In the genomic region with DNA sequence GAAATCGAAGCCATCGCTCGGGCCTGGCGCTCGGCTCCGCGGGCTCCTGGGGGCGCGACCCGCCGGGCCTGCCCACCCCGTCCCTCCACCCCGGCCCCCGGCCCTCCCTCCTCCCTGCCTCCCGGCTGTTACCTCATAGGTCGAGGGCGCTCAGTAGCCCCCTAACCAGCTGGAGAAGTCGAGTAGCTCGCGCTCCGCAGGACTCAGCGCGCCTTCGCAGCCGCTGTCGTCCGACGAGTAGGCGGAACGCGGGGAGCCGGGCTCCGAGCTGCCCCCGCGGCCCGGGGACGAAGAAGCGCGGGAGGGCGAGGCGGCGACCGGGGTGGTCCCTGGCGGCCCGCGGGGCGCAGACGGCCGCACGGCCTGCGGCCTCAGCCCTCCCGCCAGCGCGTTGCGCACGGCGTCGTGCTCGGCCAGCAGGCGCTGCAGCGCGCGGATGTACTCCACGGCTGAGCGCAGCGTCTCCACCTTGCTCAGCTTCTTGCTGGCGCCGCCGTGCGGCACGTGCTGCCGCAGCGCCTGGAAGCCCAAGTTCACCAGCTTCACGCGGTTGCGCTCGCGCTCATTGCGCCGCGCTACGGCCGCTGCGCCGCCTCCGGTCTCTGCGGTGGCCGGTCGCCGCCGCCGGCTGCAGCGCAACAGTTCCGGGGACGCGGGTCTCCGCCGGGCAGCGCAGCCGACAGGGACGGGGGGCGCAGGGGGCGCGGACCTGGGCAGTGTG, we compare ENCODE assay signal across 8 cellular contexts. TPM values are rescaled to one million over a fixed set of nuclear protein-coding genes. Genes with fewer than 3 reads are reported as not detected.
DNase-seq lines count a peak whose midpoint lies in the region; ATAC-seq, FAIRE-seq and TF ChIP-seq lines count a peak whose summit lies in the region.

No MANE protein-coding gene starts in this region.

- H3K9ac ChIP-seq in HUES64 (ENCODE audit: low read depth, low read length): peak overlapping the region; percentile 31; the same call in 1 of the 2 replicates

- FAIRE-seq in A549 (lab: Jason Lieb, UNC): no peak

- intact Hi-C loops in mucosa of descending colon (cut with DNase I, micrococcal nuclease): no loop called here

- H3K27ac ChIP-seq in A549 (peak overlapping the region in 1 of 2 experiments; percentile 62; a peak in 1 of 6 replicates), HUES64 (ENCODE audit: low read depth, low read length) (no peak overlapping the region), upper lobe of left lung (peak overlapping the region; percentile 69 to 86 (median 80))

- peak overlapping the region; percentile 52 for H3K4me3 ChIP-seq in A549
- H3K4me3 ChIP-seq in HUES64 (ENCODE audit: low read length): peak overlapping the region; percentile 52
- peak overlapping the region; percentile 31 for H3K4me3 ChIP-seq in epithelial cell of proximal tubule (ENCODE audit: low read depth, low read length)
- no peak overlapping the region for H3K4me3 ChIP-seq in mucosa of descending colon
- H3K4me3 ChIP-seq in upper lobe of left lung: peak overlapping the region; percentile 33 to 69 (median 62)

- TF ChIP-seq EP300 in A549 (IDR thresholded peaks at IDR 0.05) (no peak), upper lobe of left lung (IDR thresholded peaks at IDR 0.05) (no peak)

- H3K36me3 ChIP-seq in HUES64 (ENCODE audit: insufficient read depth, low read length) (no peaks in the 10 kb centered on the region), mucosa of descending colon (ENCODE audit: low read depth) (no peaks in the 10 kb centered on the region), upper lobe of left lung (no peaks in the 10 kb centered on the region)

- POLR2A ChIA-PET in A549 (lab: Yijun Ruan, JAX): interaction anchor here (0.5 kb wide), 1 partner anchor 132 kb away, joined by 5 read pairs; no protein-coding TSS in a partner anchor

- H3K4me2 ChIP-seq in A549: peak overlapping the region; percentile 96

- H3K9me3 ChIP-seq in A549 (no peaks in the 10 kb centered on the region), HUES64 (ENCODE audit: insufficient read depth, low read depth, low read length) (no peaks in the 10 kb centered on the region), mucosa of descending colon (no peaks in the 10 kb centered on the region), upper lobe of left lung (no peaks in the 10 kb centered on the region)

- peak; percentile 56 to 85 for DNase-seq in A549 (ENCODE audit: low read depth in 1 of 2, low spot score in 1 of 2)
- DNase-seq in activated CD4-positive, alpha-beta T cell treated with anti-CD3 and anti-CD28 coated beads, Interleukin-2, amount 50 U/mL, for 1 hour: peak; percentile 42
- DNase-seq in epithelial cell of proximal tubule (ENCODE audit: low read depth): no peak
- peak; percentile 75 to 82 (median 77) for DNase-seq in mucosa of descending colon
- DNase-seq in upper lobe of left lung: peak; percentile 54 to 91

- CTCF ChIA-PET in A549 (lab: Yijun Ruan, JAX): interaction anchor here (0.7 to 1.8 kb wide), 8 partner anchors 19 to 192 kb away, joined by 3 to 4 read pairs (median 3); no protein-coding TSS in a partner anchor

- peaks cover 11% of the 10 kb centered on the region; the same call in 2 of the 3 replicates for H3K4me1 ChIP-seq in A549
- peaks cover 4% of the 10 kb centered on the region; the same call in 1 of the 2 replicates for H3K4me1 ChIP-seq in HUES64 (ENCODE audit: insufficient read depth, low read length)
- peaks cover 32% of the 10 kb centered on the region for H3K4me1 ChIP-seq in mucosa of descending colon (ENCODE audit: low read depth)
- peaks cover 29 to 49% (median 32%) of the 10 kb centered on the region in 4 donors for H3K4me1 ChIP-seq in upper lobe of left lung

- TF ChIP-seq RAD21 in A549 (conservative IDR thresholded peaks at IDR 0.05 in 1 of 2, IDR thresholded peaks at IDR 0.05 in 1 of 2): peak; percentile 13 to 21; a peak in 2 of 5 replicates

- 7% methylated on average over 6 of the region's 104 CpGs for WGBS in A549 (ENCODE audit: missing lambda C conversion rate)
- WGBS in HUES64: 3% methylated on average over 102 of the region's 104 CpGs
- 1% methylated on average over 17 to 56 of the region's 104 CpGs for WGBS in upper lobe of left lung, 2 donors

- peak; percentile 35 for TF ChIP-seq CTCF in A549 (IDR thresholded peaks at IDR 0.05)
- TF ChIP-seq CTCF in epithelial cell of proximal tubule (conservative IDR thresholded peaks at IDR 0.05; ENCODE audit: low read depth, low read length): no peak
- TF ChIP-seq CTCF in mucosa of descending colon (IDR thresholded peaks at IDR 0.05): no peak
- TF ChIP-seq CTCF in upper lobe of left lung (IDR thresholded peaks at IDR 0.05): peak in 5 of 6 experiments; percentile 19 to 69 (median 52)

- TF ChIP-seq POLR2A in A549 (IDR thresholded peaks at IDR 0.05; ENCODE audit: low read length) (no peak), upper lobe of left lung (IDR thresholded peaks at IDR 0.05) (no peak)

- peak; percentile 62 to 83; a peak in 5 of 6 replicates for ATAC-seq in A549
- peak; percentile 79 for ATAC-seq in mucosa of descending colon
- peak in 1 of 2 donors; percentile 36 for ATAC-seq in upper lobe of left lung (ENCODE audit: low FRiP score in 2 of 2)
- no peak for ATAC-seq in HG02973 (IDR thresholded peaks at IDR 0.05; ENCODE audit: unreplicated experiment)
- ATAC-seq in GM19455 (IDR thresholded peaks at IDR 0.05; ENCODE audit: unreplicated experiment): no peak

- H3K27me3 ChIP-seq in HUES64 (ENCODE audit: insufficient read depth, low read length) (peaks cover 97% of the 10 kb centered on the region), upper lobe of left lung (peaks cover 0 to 21% (median 9%) of the 10 kb centered on the region in 4 donors)

TF ChIP-seq in A549, 52 proteins besides CTCF, POLR2A, EP300 and RAD21:
- no peak for TF ChIP-seq KDM5A (IDR thresholded peaks at IDR 0.05)
- TF ChIP-seq, protein P1, sequence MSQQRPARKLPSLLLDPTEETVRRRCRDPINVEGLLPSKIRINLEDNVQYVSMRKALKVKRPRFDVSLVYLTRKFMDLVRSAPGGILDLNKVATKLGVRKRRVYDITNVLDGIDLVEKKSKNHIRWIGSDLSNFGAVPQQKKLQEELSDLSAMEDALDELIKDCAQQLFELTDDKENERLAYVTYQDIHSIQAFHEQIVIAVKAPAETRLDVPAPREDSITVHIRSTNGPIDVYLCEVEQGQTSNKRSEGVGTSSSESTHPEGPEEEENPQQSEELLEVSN (IDR thresholded peaks at IDR 0.05; ENCODE audit: borderline replicate concordance, low read depth): peak; percentile 92
- TF ChIP-seq RCOR1 (IDR thresholded peaks at IDR 0.05; ENCODE audit: low read depth, low read length): no peak
- TF ChIP-seq, protein P2, sequence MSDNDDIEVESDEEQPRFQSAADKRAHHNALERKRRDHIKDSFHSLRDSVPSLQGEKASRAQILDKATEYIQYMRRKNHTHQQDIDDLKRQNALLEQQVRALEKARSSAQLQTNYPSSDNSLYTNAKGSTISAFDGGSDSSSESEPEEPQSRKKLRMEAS (IDR thresholded peaks at IDR 0.05): peak; percentile 93
- TF ChIP-seq SMC3 (IDR thresholded peaks at IDR 0.05): peak; percentile 46
- TF ChIP-seq BHLHE40 (IDR thresholded peaks at IDR 0.05; ENCODE audit: low read depth, low read length): peak; percentile 84

RNA-seq across cellular contexts. Expression of a gene that starts 0.6 kb away (rescaled TPM):
- not detected in 2 replicates for polyA plus RNA-seq in A549 (2011; rRNA removed)
- polyA plus RNA-seq in A549 (2012; cell fraction: cytosol; rRNA removed): 0.01 TPM in 1 of 2 replicates, not detected in the other
- not detected in 2 replicates for polyA plus RNA-seq in A549 (2012; cell fraction: nucleus; rRNA removed)
- polyA plus RNA-seq in A549 (2017; fragmentation: RNase III; extraction: RNeasy Plus Mini Kit Qiagen cat#74134 plus additional on column Dnase treatment): not detected in 3 replicates
- not detected in 2 replicates for polyA minus RNA-seq in A549 (2011; rRNA and poly(A)+ RNA removed)
- 0.40 TPM for polyA plus RNA-seq in HUES64 (2013, experiment 1 of 2)
- polyA plus RNA-seq in HUES64 (2013, experiment 2 of 2): 0.76 TPM
- total RNA-seq in epithelial cell of proximal tubule: 0.12 TPM in 1 of 2 replicates, not detected in the other
- 1 to 10 TPM; 2.6 to 8.4 (median 8.1) TPM for total RNA-seq in mucosa of descending colon
- 1 to 10 TPM in 4 of 6 donors, not detected in 2; 1.4 to 3.4 (median 1.9) TPM for total RNA-seq in upper lobe of left lung

RNA-seq across cellular contexts. Expression of a gene that starts 32.0 kb away (rescaled TPM):
- polyA plus RNA-seq in A549 (2011; rRNA removed) (not detected in 2 replicates), A549 (2017; fragmentation: RNase III; extraction: RNeasy Plus Mini Kit Qiagen cat#74134 plus additional on column Dnase treatment) (not detected in 3 replicates)
- polyA plus RNA-seq in A549 (2012; cell fraction: cytosol; rRNA removed): not detected in 2 replicates
- not detected in 2 replicates for polyA plus RNA-seq in A549 (2012; cell fraction: nucleus; rRNA removed)
- polyA minus RNA-seq in A549 (2011; rRNA and poly(A)+ RNA removed): not detected in 2 replicates
- not detected for polyA plus RNA-seq in HUES64 (2013, experiment 1 of 2)
- polyA plus RNA-seq in HUES64 (2013, experiment 2 of 2): not detected
- total RNA-seq in epithelial cell of proximal tubule (not detected in 2 replicates), mucosa of descending colon (1 to 10 TPM in 2 of 3 donors, under 1 TPM in 1; 0.35 to 2.3 (median 1.9) TPM), upper lobe of left lung (10 to 100 TPM in 2 of 6 donors, 1 to 10 TPM in 4; 2.3 to 20.3 (median 9.5) TPM)

RNA-seq across cellular contexts. Expression of a gene that starts 32.1 kb away (rescaled TPM):
- polyA plus RNA-seq in A549 (2011; rRNA removed) (not detected in 2 replicates), A549 (2017; fragmentation: RNase III; extraction: RNeasy Plus Mini Kit Qiagen cat#74134 plus additional on column Dnase treatment) (not detected in 3 replicates)
- polyA plus RNA-seq in A549 (2012; cell fraction: cytosol; rRNA removed): not detected in 2 replicates
- not detected in 2 replicates for polyA plus RNA-seq in A549 (2012; cell fraction: nucleus; rRNA removed)
- not detected in 2 replicates for polyA minus RNA-seq in A549 (2011; rRNA and poly(A)+ RNA removed)
- polyA plus RNA-seq in HUES64 (2013, experiment 1 of 2): not detected
- not detected for polyA plus RNA-seq in HUES64 (2013, experiment 2 of 2)
- total RNA-seq in epithelial cell of proximal tubule (not detected in 2 replicates), mucosa of descending colon (1 to 10 TPM; 1.2 to 2.8 (median 2.6) TPM), upper lobe of left lung (10 to 100 TPM in 2 of 6 donors, 1 to 10 TPM in 4; 3.1 to 16.4 (median 6.8) TPM)

Comparison
In these comparisons a context has a peak if more than half of its experiments do, and no peak if none do; other contexts are left out.
1. ATAC-seq: peak in A549 (2 of 2) and mucosa of descending colon (single experiment); none in HG02973 (single experiment) and GM19455 (single experiment).
2. CTCF ChIP-seq: peak in A549 (single experiment) and upper lobe of left lung (5 of 6); none in epithelial cell of proximal tubule (single experiment) and mucosa of descending colon (single experiment).